Comparison of ENCODE assay signal across 15 cellular contexts in the genomic region with DNA sequence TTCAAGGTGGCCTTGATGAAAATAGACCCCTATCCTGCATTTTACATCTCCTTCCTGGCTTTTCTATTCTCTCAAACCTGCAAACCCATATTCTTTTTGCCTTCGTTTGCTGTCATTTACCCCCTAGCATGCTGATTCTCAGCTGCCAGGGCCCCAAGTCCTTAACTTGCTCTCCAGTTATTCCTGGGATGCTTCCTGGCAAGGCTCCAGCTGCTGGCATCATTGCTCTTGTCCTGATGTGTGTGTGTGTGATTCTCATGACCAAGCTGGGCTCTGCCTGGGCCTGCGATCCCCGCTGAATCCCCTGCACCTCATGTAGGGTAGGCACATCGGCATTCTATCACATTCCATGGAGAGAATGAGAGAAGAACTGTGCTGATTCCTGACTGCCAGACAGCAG. TPM values are rescaled to one million over a fixed set of nuclear protein-coding genes. Genes with fewer than 3 reads are reported as not detected.
DNase-seq lines count a peak whose midpoint lies in the region; ATAC-seq and TF ChIP-seq lines count a peak whose summit lies in the region.
"Had no signal": no experiment of that assay in that cellular context is flagged by ENCODE, and none has a peak within 500 bp of the region (broad histone marks: within the 10 kb centered on the region; RNA-seq: fewer than 3 reads in every experiment).

No MANE protein-coding gene starts in this region.

- no peak overlapping the region for H3K4me3 Mint-ChIP-seq in endodermal cell
- H3K4me3 Mint-ChIP-seq in activated T-helper 2 cell treated with anti-CD3 and anti-CD28 coated beads, Interferon-gamma antibody, Interleukin-2, Interleukin-4, amounts not matched to agents 10 μg/mL and 5 μg/mL and 100 μg/mL, durations not matched to agents 14 hours and 24 hours and 36 hours (ENCODE audit: low read depth), result no peak overlapping the region
- H3K4me3 Mint-ChIP-seq: IgD-negative memory B cell had no signal

- DNase-seq in Right ventricle myocardium inferior (ENCODE audit: missing footprints) (peak; percentile 70), cardiac septum (ENCODE audit: low spot score) (no peak), endodermal cell (peak; percentile 24), left ventricle myocardium inferior (peak; percentile 64), kidney glomerular epithelial cell (lab: John Stamatoyannopoulos, UW) (no peak)
- DNase-seq in activated T-helper 2 cell treated with anti-CD3 and anti-CD28 coated beads, Interferon-gamma antibody, Interleukin-2, Interleukin-4, amounts not matched to agents 10 μg/mL and 5 μg/mL and 100 μg/mL, durations not matched to agents 14 hours and 24 hours and 36 hours (ENCODE audit: low spot score), result no peak
- no peak for DNase-seq in activated CD8-positive, alpha-beta memory T cell treated with anti-CD3 and anti-CD28 coated beads, Interleukin-2, amount 50 U/mL, for 48 hours
- DNase-seq: DMS153, NCI-H146, NCI-H446, PC-9, SHP77 had no signal

- H3K27ac ChIP-seq in endodermal cell (ENCODE audit: low read depth, low read length), result no peak overlapping the region
- peak overlapping the region; percentile 69 for H3K27ac ChIP-seq in left ventricle myocardium inferior (replicated peaks)
- H3K27ac ChIP-seq: C4-2B, PC-9 had no signal

- ATAC-seq in Right ventricle myocardium inferior, result peak; percentile 18
- ATAC-seq in HG03457 (IDR thresholded peaks at IDR 0.05; ENCODE audit: unreplicated experiment), result no peak

- intact Hi-C loops in Right ventricle myocardium inferior (cut with DNase I), result no loop called here
- intact Hi-C loops in cardiac septum (cut with DNase I), result no loop called here
- intact Hi-C loops in left ventricle myocardium inferior (cut with micrococcal nuclease), result no loop called here
- intact Hi-C loops in activated T-helper 2 cell treated with anti-CD3 and anti-CD28 coated beads, Interferon-gamma antibody, Interleukin-2, Interleukin-4, amounts not matched to agents 10 μg/mL and 5 μg/mL and 100 μg/mL, durations not matched to agents 14 hours and 24 hours and 36 hours (cut with micrococcal nuclease), result no loop called here

- no peaks in the 10 kb centered on the region for H3K36me3 Mint-ChIP-seq in endodermal cell (ENCODE audit: low read depth)
- peaks cover 3% of the 10 kb centered on the region for H3K36me3 Mint-ChIP-seq in activated T-helper 2 cell treated with anti-CD3 and anti-CD28 coated beads, Interferon-gamma antibody, Interleukin-2, Interleukin-4, amounts not matched to agents 10 μg/mL and 5 μg/mL and 100 μg/mL, durations not matched to agents 14 hours and 24 hours and 36 hours (ENCODE audit: low read depth)
- H3K36me3 Mint-ChIP-seq: IgD-negative memory B cell had no signal

- no peaks in the 10 kb centered on the region for H3K36me3 ChIP-seq in endodermal cell (ENCODE audit: control insufficient read depth, insufficient read depth, low read length)
- peaks cover 4% of the 10 kb centered on the region for H3K36me3 ChIP-seq in left ventricle myocardium inferior

- peaks cover 7% of the 10 kb centered on the region for H3K9me3 Mint-ChIP-seq in endodermal cell
- peaks cover 9% of the 10 kb centered on the region for H3K9me3 Mint-ChIP-seq in activated T-helper 2 cell treated with anti-CD3 and anti-CD28 coated beads, Interferon-gamma antibody, Interleukin-2, Interleukin-4, amounts not matched to agents 10 μg/mL and 5 μg/mL and 100 μg/mL, durations not matched to agents 14 hours and 24 hours and 36 hours

- no peaks in the 10 kb centered on the region for H3K4me1 Mint-ChIP-seq in endodermal cell
- no peaks in the 10 kb centered on the region for H3K4me1 Mint-ChIP-seq in activated T-helper 2 cell treated with anti-CD3 and anti-CD28 coated beads, Interferon-gamma antibody, Interleukin-2, Interleukin-4, amounts not matched to agents 10 μg/mL and 5 μg/mL and 100 μg/mL, durations not matched to agents 14 hours and 24 hours and 36 hours (ENCODE audit: low read depth)

- H3K9ac ChIP-seq in endodermal cell (ENCODE audit: extremely low read depth, low read length, poor library complexity, severe bottlenecking), result no peak overlapping the region

- no peaks in the 10 kb centered on the region for H3K27me3 ChIP-seq in endodermal cell (ENCODE audit: control insufficient read depth, insufficient read depth, low read length, poor library complexity, severe bottlenecking)
- H3K27me3 ChIP-seq in left ventricle myocardium inferior (ENCODE audit: low read depth), result no peaks in the 10 kb centered on the region

- H3K27me3 Mint-ChIP-seq in endodermal cell (ENCODE audit: insufficient read depth), result no peaks in the 10 kb centered on the region
- H3K27me3 Mint-ChIP-seq in activated T-helper 2 cell treated with anti-CD3 and anti-CD28 coated beads, Interferon-gamma antibody, Interleukin-2, Interleukin-4, amounts not matched to agents 10 μg/mL and 5 μg/mL and 100 μg/mL, durations not matched to agents 14 hours and 24 hours and 36 hours (ENCODE audit: low read depth), result no peaks in the 10 kb centered on the region

- no peaks in the 10 kb centered on the region for H3K9me3 ChIP-seq in endodermal cell (ENCODE audit: control insufficient read depth, low read length)
- peaks cover 20% of the 10 kb centered on the region for H3K9me3 ChIP-seq in left ventricle myocardium inferior (replicated peaks)

- no peak overlapping the region for H3K4me3 ChIP-seq in endodermal cell (ENCODE audit: low read length)
- H3K4me3 ChIP-seq in left ventricle myocardium inferior, result no peak overlapping the region
- H3K4me3 ChIP-seq: PC-9 had no signal

- H3K4me1 ChIP-seq in endodermal cell (ENCODE audit: control insufficient read depth, insufficient read depth, low read length), result no peaks in the 10 kb centered on the region
- peaks cover 58% of the 10 kb centered on the region for H3K4me1 ChIP-seq in left ventricle myocardium inferior

- 90 to 95% methylated on average over 2 to 4 of the region's 4 CpGs for WGBS in endodermal cell (ENCODE audit: insufficient coverage in 1 of 2, insufficient read length in 1 of 2), 2 experiments

- TF ChIP-seq CTCF in endodermal cell (conservative IDR thresholded peaks at IDR 0.05) (no peak), left ventricle myocardium inferior (IDR thresholded peaks at IDR 0.05; ENCODE audit: borderline replicate concordance) (no peak)

- no peak overlapping the region for H3K27ac Mint-ChIP-seq in endodermal cell
- no peak overlapping the region for H3K27ac Mint-ChIP-seq in activated T-helper 2 cell treated with anti-CD3 and anti-CD28 coated beads, Interferon-gamma antibody, Interleukin-2, Interleukin-4, amounts not matched to agents 10 μg/mL and 5 μg/mL and 100 μg/mL, durations not matched to agents 14 hours and 24 hours and 36 hours

RNA-seq across cellular contexts. Expression of a gene that starts 11.9 kb away (rescaled TPM):
- total RNA-seq in Right ventricle myocardium inferior (38.0 TPM), cardiac septum (54.0 TPM), endodermal cell (1 to 10 TPM; 1.1 to 1.6 TPM), left ventricle myocardium inferior (51.0 TPM)
- 0.68 TPM for polyA plus RNA-seq in endodermal cell (2013, experiment 1 of 2)
- 0.62 TPM for polyA plus RNA-seq in endodermal cell (2013, experiment 2 of 2)
- 4.2 and 5.6 TPM in 2 replicates for total RNA-seq in activated T-helper 2 cell treated with anti-CD3 and anti-CD28 coated beads, Interferon-gamma antibody, Interleukin-2, Interleukin-4, amounts not matched to agents 10 μg/mL and 5 μg/mL and 100 μg/mL, durations not matched to agents 14 hours and 24 hours and 36 hours

Comparison
In these comparisons a context has a peak if more than half of its experiments do, and no peak if none do; other contexts are left out.
1. DNase-seq: peak in Right ventricle myocardium inferior (single experiment), endodermal cell (single experiment) and left ventricle myocardium inferior (single experiment); none in cardiac septum (single experiment), activated T-helper 2 cell treated with anti-CD3 and anti-CD28 coated beads, Interferon-gamma antibody, Interleukin-2, Interleukin-4, amounts not matched to agents 10 μg/mL and 5 μg/mL and 100 μg/mL, durations not matched to agents 14 hours and 24 hours and 36 hours (single experiment), kidney glomerular epithelial cell (single experiment) and activated CD8-positive, alpha-beta memory T cell treated with anti-CD3 and anti-CD28 coated beads, Interleukin-2, amount 50 U/mL, for 48 hours (single experiment).